ENCODE assay signal across 16 cellular contexts in genomic region chr21:17731554-17731953, GRCh38.
DNase-seq lines count a peak whose midpoint lies in the region; ATAC-seq, FAIRE-seq and TF ChIP-seq lines count a peak whose summit lies in the region.
"Had no signal": no experiment of that assay in that cellular context is flagged by ENCODE, and none has a peak within 500 bp of the region (broad histone marks: within the 10 kb centered on the region; RNA-seq: fewer than 3 reads in every experiment).

No MANE protein-coding gene starts in this region.

- H3K27ac Mint-ChIP-seq in WTC11, result no peak overlapping the region
- H3K27ac Mint-ChIP-seq: CD4-positive, alpha-beta T cell; H9 had no signal

- POLR2A ChIA-PET in WTC11 (lab: Charles Lee), result no interaction called here

- no peaks in the 10 kb centered on the region for H3K4me1 ChIP-seq in kidney (ENCODE audit: control insufficient read depth in 1 of 2, insufficient read depth in 1 of 2, low read depth in 1 of 2, low read length in 2 of 2)

- H3K27me3 Mint-ChIP-seq in WTC11 (ENCODE audit: low read depth), result no peaks in the 10 kb centered on the region
- H3K27me3 Mint-ChIP-seq: CD4-positive, alpha-beta T cell had no signal

- no peak for DNase-seq in WTC11 (ENCODE audit: low spot score)
- DNase-seq in kidney, result no peak
- DNase-seq in left cardiac atrium, result no peak
- DNase-seq in NCI-H2196 treated with DMSO at 0.1 percent for 48 hours (lab: John Stamatoyannopoulos, UW; ENCODE audit: unreplicated experiment), result no peak
- DNase-seq: Caco-2; CD4-positive, alpha-beta T cell; GDM1; H9 had no signal

- no peaks in the 10 kb centered on the region for H3K36me3 Mint-ChIP-seq in WTC11

- FAIRE-seq in G401.6 (lab: Jason Lieb, UNC) (peak; percentile 41), kidney (lab: Jason Lieb, UNC) (peak; percentile 49)
- FAIRE-seq: D721Med, GM12892, H1 had no signal

- H3K27ac ChIP-seq in kidney (ENCODE audit: low read depth in 2 of 2, low read length in 2 of 2), result no peak overlapping the region
- H3K27ac ChIP-seq: C4-2B, HL-60 had no signal

- intact Hi-C loops in kidney (cut with DNase I), result no loop called here
- intact Hi-C loops in left cardiac atrium (cut with DNase I), result no loop called here

- no peaks in the 10 kb centered on the region for H3K4me1 Mint-ChIP-seq in WTC11
- H3K4me1 Mint-ChIP-seq: H9 had no signal

- no peak overlapping the region for H3K4me3 ChIP-seq in kidney (ENCODE audit: low read length in 2 of 2)

- ATAC-seq in WTC11 (no peak), left cardiac atrium (no peak), GM21619 (IDR thresholded peaks at IDR 0.05; ENCODE audit: unreplicated experiment) (no peak), HG03457 (IDR thresholded peaks at IDR 0.05; ENCODE audit: unreplicated experiment) (no peak)

- H3K36me3 ChIP-seq in kidney (ENCODE audit: control insufficient read depth in 1 of 2, insufficient read depth in 2 of 2, low read length in 2 of 2), result no peaks in the 10 kb centered on the region

- CTCF ChIA-PET in WTC11 (lab: Charles Lee), result no interaction called here

- H3K4me3 Mint-ChIP-seq in WTC11, result no peak overlapping the region
- H3K4me3 Mint-ChIP-seq: CD4-positive, alpha-beta T cell; H9 had no signal

- H3K9me3 Mint-ChIP-seq in WTC11, result peaks cover 12% of the 10 kb centered on the region
- H3K9me3 Mint-ChIP-seq: CD4-positive, alpha-beta T cell; H9 had no signal

- H3K9ac ChIP-seq in kidney (ENCODE audit: low read length in 2 of 2), result no peak overlapping the region

- TF ChIP-seq CTCF in WTC11 (IDR thresholded peaks at IDR 0.05) (no peak), kidney (IDR thresholded peaks at IDR 0.05; ENCODE audit: borderline replicate concordance, extremely low read depth, insufficient read depth) (no peak)

- no peaks in the 10 kb centered on the region for H3K9me3 ChIP-seq in kidney (ENCODE audit: control insufficient read depth in 1 of 2, low read length in 2 of 2)
- H3K9me3 ChIP-seq: Caco-2 had no signal

TF ChIP-seq in WTC11, 78 proteins besides CTCF, POLR2A, EP300 and RAD21:
- TF ChIP-seq TEAD1 (CRISPR knock-in tag; IDR thresholded peaks at IDR 0.05) (no peak), ESRRA (CRISPR knock-in tag; IDR thresholded peaks at IDR 0.05; ENCODE audit: borderline replicate concordance) (no peak), FOXK1 (CRISPR knock-in tag; IDR thresholded peaks at IDR 0.05) (no peak), HMGA2 (CRISPR knock-in tag; IDR thresholded peaks at IDR 0.05) (peak; percentile 81), ZNF425 (CRISPR knock-in tag; conservative IDR thresholded peaks at IDR 0.05) (no peak)
